23 cellular contexts compared by ENCODE assay signal in genomic region chr4:6195602-6196319, GRCh38. TPM values are rescaled to one million over a fixed set of nuclear protein-coding genes. Genes with fewer than 3 reads are reported as not detected.
A peak's percentile ranks its signal among the peaks of the same experiment; 100 is the strongest.
DNase-seq lines count a peak whose midpoint lies in the region; ATAC-seq, FAIRE-seq and TF ChIP-seq lines count a peak whose summit lies in the region.
"Had no signal": no experiment of that assay in that cellular context is flagged by ENCODE, and none has a peak within 500 bp of the region (broad histone marks: within the 10 kb centered on the region; RNA-seq: fewer than 3 reads in every experiment).

No MANE protein-coding gene starts in this region.

- peaks cover 0 to 10% of the 10 kb centered on the region in 2 donors for H3K4me1 ChIP-seq in kidney (ENCODE audit: control insufficient read depth in 1 of 2, insufficient read depth in 1 of 2, low read depth in 1 of 2, low read length in 2 of 2)

- H3K9ac ChIP-seq in kidney (ENCODE audit: low read length in 2 of 2) = no peak overlapping the region
- H3K9ac ChIP-seq: BLaER1 had no signal

- peaks cover 16% of the 10 kb centered on the region for H3K27me3 ChIP-seq in H7 (ENCODE audit: control insufficient read depth, insufficient read depth, low read length)

- no peak overlapping the region for H3K27ac ChIP-seq in kidney (ENCODE audit: low read depth in 2 of 2, low read length in 2 of 2)
- H3K27ac ChIP-seq: BLaER1, epithelial cell of prostate, lower lobe of right lung, Peyer's patch, SJSA1, uterus had no signal

- TF ChIP-seq CTCF in kidney (IDR thresholded peaks at IDR 0.05; ENCODE audit: borderline replicate concordance, extremely low read depth, insufficient read depth) = no peak

- ATAC-seq in HG03521 (IDR thresholded peaks at IDR 0.05; ENCODE audit: unreplicated experiment) = no peak
- ATAC-seq in GM18502 (IDR thresholded peaks at IDR 0.05; ENCODE audit: poor library complexity, unreplicated experiment) = no peak
- ATAC-seq: activated T-cell treated with anti-CD3 and anti-CD28 coated beads, Interleukin-2, amount 50 U/mL, for 4 hours; lower lobe of right lung had no signal

- no peaks in the 10 kb centered on the region for H3K9me3 ChIP-seq in kidney (ENCODE audit: control insufficient read depth in 1 of 2, low read length in 2 of 2)
- H3K9me3 ChIP-seq: BLaER1, lower lobe of right lung, SJSA1, uterus had no signal

- DNase-seq in NCI-H748 (lab: John Stamatoyannopoulos, UW; ENCODE audit: unreplicated experiment) (peak; percentile 52), NCI-H748 treated with DMSO at 0.1 percent for 48 hours (lab: John Stamatoyannopoulos, UW) (no peak), H7 (peak; percentile 73), NCI-H69 (lab: John Stamatoyannopoulos, UW) (peak; percentile 91), kidney (peak; percentile 18), urothelium cell line (ENCODE audit: low spot score) (no peak)
- DNase-seq: activated T-cell treated with anti-CD3 and anti-CD28 coated beads, Interleukin-2, amount 50 U/mL, for 4 hours; dorsolateral prefrontal cortex; HFFc6; lower lobe of right lung; NK-92 treated with Interleukin-12 subunit alpha and Interleukin-12 subunit beta, amount 100 ng/mL, for 24 hours; nucleus accumbens; stimulated activated CD4-positive, alpha-beta T cell treated with anti-CD3 and anti-CD28 coated beads, Interleukin-12 subunit alpha, Interleukin-12 subunit beta, amount 100 ng/mL, for 4 hours; uterus had no signal

- FAIRE-seq in kidney (lab: Jason Lieb, UNC) (no peak), urothelium cell line (lab: Jason Lieb, UNC) (no peak)
- FAIRE-seq: keratinocyte had no signal

- H3K36me3 ChIP-seq in H7 (replicated peaks; ENCODE audit: control insufficient read depth, insufficient read depth, low read length) (no peaks in the 10 kb centered on the region), kidney (ENCODE audit: control insufficient read depth in 1 of 2, insufficient read depth in 2 of 2, low read length in 2 of 2) (no peaks in the 10 kb centered on the region)
- H3K36me3 ChIP-seq: lower lobe of right lung, Peyer's patch, SJSA1, uterus had no signal

- intact Hi-C loops in kidney (cut with DNase I) = no loop called here

- H3K4me3 ChIP-seq in H7 (ENCODE audit: insufficient read depth, low read depth, low read length) (no peak overlapping the region), kidney (ENCODE audit: low read length in 2 of 2) (no peak overlapping the region)
- H3K4me3 ChIP-seq: BLaER1, lower lobe of right lung, Peyer's patch, SJSA1, uterus had no signal

RNA-seq across cellular contexts. Expression of gene JAKMIP1, which starts 4.6 kb away (rescaled TPM):
- total RNA-seq in H7 (2014; rRNA removed; shearing (Covaris generic)) = 8.2 and 10.3 TPM in 2 replicates
- total RNA-seq in kidney = 0.69 TPM
- not detected for polyA plus RNA-seq in kidney (ENCODE audit: insufficient read depth, low read depth, low replicate concordance)
- total RNA-seq: cardiac septum, fibroblast of villous mesenchyme, HFFc6, SJSA1 had no signal
- polyA plus RNA-seq: keratinocyte had no signal

Comparison
In these comparisons a context has a peak if more than half of its experiments do, and no peak if none do; other contexts are left out.
1. DNase-seq: peak in NCI-H748 (single experiment), H7 (single experiment), NCI-H69 (single experiment) and kidney (single experiment); none in NCI-H748 treated with DMSO at 0.1 percent for 48 hours (single experiment) and urothelium cell line (single experiment).